Comparison of ENCODE assay signal across 11 cellular contexts in genomic region chr2:70851704-70852103, GRCh38. TPM values are rescaled to one million over a fixed set of nuclear protein-coding genes. Genes with fewer than 3 reads are reported as not detected.
DNase-seq lines count a peak whose midpoint lies in the region; ATAC-seq and TF ChIP-seq lines count a peak whose summit lies in the region.
"Had no signal": no experiment of that assay in that cellular context is flagged by ENCODE, and none has a peak within 500 bp of the region (broad histone marks: within the 10 kb centered on the region; RNA-seq: fewer than 3 reads in every experiment).

No MANE protein-coding gene starts in this region.

- DNase-seq in T-helper 17 cell (no peak), left lung (no peak), ACHN (no peak), coronary artery (ENCODE audit: low spot score) (no peak)
- DNase-seq in effector CD4-positive, alpha-beta T cell, result no peak
- DNase-seq: upper lobe of left lung had no signal

- H3K27me3 Mint-ChIP-seq in T-helper 17 cell, result peaks cover 18% of the 10 kb centered on the region

- in situ Hi-C loops in ACHN (cut with HindIII; ENCODE audit: low pct_ligation_motif_present, low pct_unique_long_range_greater_than_20kb, low sequenced_read_pairs), result no loop called here

- H3K36me3 Mint-ChIP-seq in T-helper 17 cell (ENCODE audit: low read depth), result no peaks in the 10 kb centered on the region

- peak overlapping the region; percentile 61 for H3K27ac Mint-ChIP-seq in T-helper 17 cell

- H3K36me3 ChIP-seq in left lung, result no peaks in the 10 kb centered on the region
- H3K36me3 ChIP-seq: upper lobe of left lung had no signal

- H3K4me1 ChIP-seq in left lung, result peaks cover 0 to 5% of the 10 kb centered on the region in 2 donors
- H3K4me1 ChIP-seq: upper lobe of left lung had no signal

- H3K4me1 Mint-ChIP-seq in T-helper 17 cell, result peaks cover 11% of the 10 kb centered on the region

- no peaks in the 10 kb centered on the region for H3K9me3 ChIP-seq in T-helper 17 cell (ENCODE audit: control insufficient read depth, low read length, poor library complexity, severe bottlenecking)
- H3K9me3 ChIP-seq in left lung, result no peaks in the 10 kb centered on the region
- H3K9me3 ChIP-seq: upper lobe of left lung had no signal

- ATAC-seq in GM18499 (IDR thresholded peaks at IDR 0.05; ENCODE audit: insufficient read depth, unreplicated experiment) (peak; percentile 73), HG02623 (IDR thresholded peaks at IDR 0.05; ENCODE audit: unreplicated experiment) (peak; percentile 45), T-helper 17 cell (peak; percentile 75), left lung (peak; percentile 57), HG03097 (IDR thresholded peaks at IDR 0.05; ENCODE audit: low FRiP score, unreplicated experiment) (no peak)

- intact Hi-C loops in left lung (cut with DNase I), result no loop called here

- TF ChIP-seq CTCF in left lung (IDR thresholded peaks at IDR 0.05) (no peak), coronary artery (IDR thresholded peaks at IDR 0.05) (no peak)

- H3K27me3 ChIP-seq in left lung, result peaks cover 0 to 1% of the 10 kb centered on the region in 2 donors
- H3K27me3 ChIP-seq: upper lobe of left lung had no signal

- no peak overlapping the region for H3K4me3 ChIP-seq in left lung
- H3K4me3 ChIP-seq in coronary artery, result no peak overlapping the region
- H3K4me3 ChIP-seq: upper lobe of left lung had no signal

- H3K27ac ChIP-seq in left lung (no peak overlapping the region), coronary artery (no peak overlapping the region)
- H3K27ac ChIP-seq: upper lobe of left lung, VCaP had no signal

- H3K4me3 Mint-ChIP-seq in T-helper 17 cell, result no peak overlapping the region

RNA-seq across cellular contexts. Expression of gene CD207, which starts 16.1 kb away (rescaled TPM):
- total RNA-seq in T-helper 17 cell (under 1 TPM in 1 of 2 donors, not detected in 1; 0.23 TPM), left lung (under 1 TPM; 0.13 to 0.73 TPM)
- total RNA-seq: epithelial cell of proximal tubule had no signal

RNA-seq across cellular contexts. Expression of gene CLEC4F, which starts 31.3 kb away (rescaled TPM):
- total RNA-seq in T-helper 17 cell, result under 1 TPM in 1 of 2 donors, not detected in 1; 0.15 TPM
- under 1 TPM; 0.20 to 0.31 TPM for total RNA-seq in left lung
- total RNA-seq: epithelial cell of proximal tubule had no signal

RNA-seq across cellular contexts. Expression of gene VAX2, which starts 48.7 kb away (rescaled TPM):
- total RNA-seq in T-helper 17 cell (not detected), left lung (1 to 10 TPM in 1 of 2 donors, under 1 TPM in 1; 0.71 to 1.3 TPM)
